In genomic region chr17:75048396-75048933, GRCh38 we compare ENCODE assay signal across 8 cellular contexts. TPM values are rescaled to one million over a fixed set of nuclear protein-coding genes. Genes with fewer than 3 reads are reported as not detected.
DNase-seq lines count a peak whose midpoint lies in the region; ATAC-seq and TF ChIP-seq lines count a peak whose summit lies in the region.

No MANE protein-coding gene starts in this region.

- H3K79me2 ChIP-seq in OCI-LY3 (ENCODE audit: low read length) = peaks cover 17% of the 10 kb centered on the region
- peaks cover 62% of the 10 kb centered on the region for H3K79me2 ChIP-seq in neural progenitor cell (ENCODE audit: low read depth)

- no peak for DNase-seq in CD4-positive, alpha-beta memory T cell
- no peak for DNase-seq in effector memory CD4-positive, alpha-beta T cell
- DNase-seq in neural progenitor cell (ENCODE audit: low spot score) (no peak), epidermal melanocyte (ENCODE audit: insufficient read length, low spot score) (no peak), H4 (ENCODE audit: low spot score) (no peak)
- no peak for DNase-seq in stimulated activated CD4-positive, alpha-beta T cell treated with anti-CD3 and anti-CD28 coated beads, Interleukin-12 subunit alpha, Interleukin-12 subunit beta, amount 100 ng/mL, for 4 hours

- no peaks in the 10 kb centered on the region for H3K9me3 ChIP-seq in CD4-positive, alpha-beta memory T cell (ENCODE audit: control insufficient read depth in 1 of 2, low read length in 2 of 2)
- no peaks in the 10 kb centered on the region for H3K9me3 ChIP-seq in OCI-LY3 (ENCODE audit: insufficient read depth, low read length)
- H3K9me3 ChIP-seq in effector memory CD4-positive, alpha-beta T cell (ENCODE audit: control insufficient read depth, low read length) = no peaks in the 10 kb centered on the region
- no peaks in the 10 kb centered on the region for H3K9me3 ChIP-seq in neural progenitor cell (ENCODE audit: low read depth)

- H3K27me3 ChIP-seq in CD4-positive, alpha-beta memory T cell (ENCODE audit: insufficient read depth, low read length) = no peaks in the 10 kb centered on the region
- no peaks in the 10 kb centered on the region for H3K27me3 ChIP-seq in OCI-LY3 (ENCODE audit: low read depth, low read length)
- H3K27me3 ChIP-seq in effector memory CD4-positive, alpha-beta T cell (replicated peaks; ENCODE audit: control insufficient read depth, insufficient read depth, low read length, poor library complexity, severe bottlenecking) = no peaks in the 10 kb centered on the region
- H3K27me3 ChIP-seq in neural progenitor cell = no peaks in the 10 kb centered on the region

- peaks cover 12% of the 10 kb centered on the region for H3K36me3 ChIP-seq in CD4-positive, alpha-beta memory T cell (ENCODE audit: insufficient read depth, low read length)
- H3K36me3 ChIP-seq in OCI-LY3 (replicated peaks; ENCODE audit: low read depth, low read length) (peaks cover 11% of the 10 kb centered on the region), neural progenitor cell (peaks cover 13% of the 10 kb centered on the region)
- peaks cover 17% of the 10 kb centered on the region for H3K36me3 ChIP-seq in effector memory CD4-positive, alpha-beta T cell (ENCODE audit: control insufficient read depth, insufficient read depth, low read length)

- peaks cover 30% of the 10 kb centered on the region for H3K4me1 ChIP-seq in CD4-positive, alpha-beta memory T cell (ENCODE audit: insufficient read depth, low read length)
- H3K4me1 ChIP-seq in OCI-LY3 (ENCODE audit: low read length) (peaks cover 19% of the 10 kb centered on the region), neural progenitor cell (peaks cover 15% of the 10 kb centered on the region)
- peaks cover 10% of the 10 kb centered on the region for H3K4me1 ChIP-seq in effector memory CD4-positive, alpha-beta T cell (ENCODE audit: control insufficient read depth, insufficient read depth, low read length, poor library complexity, severe bottlenecking)

- peak overlapping the region; percentile 88 to 98 (median 92) for H3K27ac Mint-ChIP-seq in CD4-positive, alpha-beta memory T cell
- no peak overlapping the region for H3K27ac Mint-ChIP-seq in neural progenitor cell

- H3K4me2 ChIP-seq in OCI-LY3 (ENCODE audit: low read length) (peak overlapping the region; percentile 99), neural progenitor cell (peak overlapping the region; percentile 95)

- peaks cover 21 to 39% of the 10 kb centered on the region in 2 donors for H3K36me3 Mint-ChIP-seq in CD4-positive, alpha-beta memory T cell
- peaks cover 18% of the 10 kb centered on the region for H3K36me3 Mint-ChIP-seq in neural progenitor cell

- H3K9me3 Mint-ChIP-seq in CD4-positive, alpha-beta memory T cell = no peaks in the 10 kb centered on the region
- H3K9me3 Mint-ChIP-seq in neural progenitor cell = no peaks in the 10 kb centered on the region

- CTCF ChIA-PET in CD4-positive, alpha-beta memory T cell (lab: Charles Lee; ENCODE audit: partially characterized antibody) = interaction anchor here (0.8 to 3.5 kb wide), 6 partner anchors 10 to 311 kb away, joined by 3 to 16 read pairs (median 8); partner anchors contain the start of gene MRPL58

- peaks cover 10% of the 10 kb centered on the region for H3F3A ChIP-seq in neural progenitor cell (ENCODE audit: low read depth)

- H3K4me3 Mint-ChIP-seq in CD4-positive, alpha-beta memory T cell = peak overlapping the region; percentile 87 to 100 (median 95)
- H3K4me3 Mint-ChIP-seq in neural progenitor cell = peak overlapping the region; percentile 99

- no peaks in the 10 kb centered on the region for H4K20me1 ChIP-seq in OCI-LY3 (ENCODE audit: insufficient read depth, low read length)
- H4K20me1 ChIP-seq in neural progenitor cell (ENCODE audit: low read depth) = peaks cover 21% of the 10 kb centered on the region

- intact Hi-C loops in CD4-positive, alpha-beta memory T cell (cut with micrococcal nuclease) = no loop called here

- no peaks in the 10 kb centered on the region for H3K27me3 Mint-ChIP-seq in CD4-positive, alpha-beta memory T cell
- H3K27me3 Mint-ChIP-seq in neural progenitor cell (ENCODE audit: insufficient read depth, low read depth) = peaks cover 5% of the 10 kb centered on the region

- ATAC-seq in HG03159 (IDR thresholded peaks at IDR 0.05; ENCODE audit: unreplicated experiment) = no peak

- peak overlapping the region in 1 of 2 donors; percentile 62 for H3K4me3 ChIP-seq in CD4-positive, alpha-beta memory T cell (ENCODE audit: low read length in 2 of 2)
- peak overlapping the region; percentile 90 for H3K4me3 ChIP-seq in OCI-LY3 (ENCODE audit: low read length)
- peak overlapping the region; percentile 100 for H3K4me3 ChIP-seq in effector memory CD4-positive, alpha-beta T cell (ENCODE audit: insufficient read depth, low read depth, low read length, poor library complexity, severe bottlenecking)
- H3K4me3 ChIP-seq in neural progenitor cell = peak overlapping the region; percentile 99

- peaks cover 25 to 64% (median 43%) of the 10 kb centered on the region in 4 donors for H3K4me1 Mint-ChIP-seq in CD4-positive, alpha-beta memory T cell
- peaks cover 36% of the 10 kb centered on the region for H3K4me1 Mint-ChIP-seq in neural progenitor cell

- POLR2A ChIA-PET in CD4-positive, alpha-beta memory T cell (lab: Charles Lee; ENCODE audit: partially characterized antibody) = interaction anchor here (0.8 to 4.9 kb wide), 11 partner anchors 11 to 157 kb away, joined by 3 to 119 read pairs (median 6); partner anchors contain the start of genes ARMC7, CDR2L, JPT1 and MRPL58

- H3K27ac ChIP-seq in CD4-positive, alpha-beta memory T cell (ENCODE audit: low read depth, low read length) = no peak overlapping the region
- no peak overlapping the region for H3K27ac ChIP-seq in OCI-LY3 (ENCODE audit: low read length)
- H3K27ac ChIP-seq in effector memory CD4-positive, alpha-beta T cell (ENCODE audit: insufficient read depth, low read length, poor library complexity, severe bottlenecking) = peak overlapping the region; percentile 58
- H3K27ac ChIP-seq in neural progenitor cell = no peak overlapping the region

- H3K9ac ChIP-seq in OCI-LY3 (ENCODE audit: low read length) (no peak overlapping the region; the same call in 1 of the 2 replicates), neural progenitor cell (peak overlapping the region; percentile 82)

- H2AFZ ChIP-seq in OCI-LY3 (ENCODE audit: low read depth, low read length) = no peak overlapping the region
- no peak overlapping the region for H2AFZ ChIP-seq in neural progenitor cell (replicated peaks)

- TF ChIP-seq CTCF in OCI-LY3 (IDR thresholded peaks at IDR 0.05; ENCODE audit: low read depth, low read length) (no peak), neural progenitor cell (IDR thresholded peaks at IDR 0.05) (no peak)

RNA-seq across cellular contexts. Expression of gene KCTD2, which starts 1.4 kb away (rescaled TPM):
- 10 to 100 TPM; 31.1 to 31.7 TPM for total RNA-seq in CD4-positive, alpha-beta memory T cell
- polyA plus RNA-seq in CD4-positive, alpha-beta memory T cell = 10 to 100 TPM in 1 of 2 donors, 1 to 10 TPM in 1; 2.3 to 11.6 TPM
- 28.9 and 32.9 TPM in 2 replicates for total RNA-seq in neural progenitor cell (ENCODE audit: low replicate concordance)
- total RNA-seq in H4 (2014; rRNA removed; shearing (Covaris generic)) = 14.3 and 16.5 TPM in 2 replicates

RNA-seq across cellular contexts. Expression of gene ATP5PD, which starts 1.7 kb away (rescaled TPM):
- 100 to 1,000 TPM; 167 to 171 TPM for total RNA-seq in CD4-positive, alpha-beta memory T cell
- 100 to 1,000 TPM; 428 to 552 TPM for polyA plus RNA-seq in CD4-positive, alpha-beta memory T cell
- 209 and 268 TPM in 2 replicates for total RNA-seq in neural progenitor cell (ENCODE audit: low replicate concordance)
- total RNA-seq in H4 (2014; rRNA removed; shearing (Covaris generic)) = 595 and 655 TPM in 2 replicates

RNA-seq across cellular contexts. Expression of gene MRPL58, which starts 36.0 kb away (rescaled TPM):
- 10 to 100 TPM; 22.6 to 26.7 TPM for total RNA-seq in CD4-positive, alpha-beta memory T cell
- 10 to 100 TPM; 56.5 to 62.2 TPM for polyA plus RNA-seq in CD4-positive, alpha-beta memory T cell
- 50.8 and 52.8 TPM in 2 replicates for total RNA-seq in neural progenitor cell (ENCODE audit: low replicate concordance)
- total RNA-seq in H4 (2014; rRNA removed; shearing (Covaris generic)) = 89.4 and 107 TPM in 2 replicates

RNA-seq across cellular contexts. Expression of gene SLC16A5, which starts 39.3 kb away (rescaled TPM):
- 10 to 100 TPM; 12.5 to 13.9 TPM for total RNA-seq in CD4-positive, alpha-beta memory T cell
- polyA plus RNA-seq in CD4-positive, alpha-beta memory T cell = 1 to 10 TPM; 2.9 to 3.7 TPM
- 3.4 and 19.9 TPM in 2 replicates for total RNA-seq in neural progenitor cell (ENCODE audit: low replicate concordance)
- not detected in 2 replicates for total RNA-seq in H4 (2014; rRNA removed; shearing (Covaris generic))
